8 cellular contexts compared by ENCODE assay signal in the genomic region with DNA sequence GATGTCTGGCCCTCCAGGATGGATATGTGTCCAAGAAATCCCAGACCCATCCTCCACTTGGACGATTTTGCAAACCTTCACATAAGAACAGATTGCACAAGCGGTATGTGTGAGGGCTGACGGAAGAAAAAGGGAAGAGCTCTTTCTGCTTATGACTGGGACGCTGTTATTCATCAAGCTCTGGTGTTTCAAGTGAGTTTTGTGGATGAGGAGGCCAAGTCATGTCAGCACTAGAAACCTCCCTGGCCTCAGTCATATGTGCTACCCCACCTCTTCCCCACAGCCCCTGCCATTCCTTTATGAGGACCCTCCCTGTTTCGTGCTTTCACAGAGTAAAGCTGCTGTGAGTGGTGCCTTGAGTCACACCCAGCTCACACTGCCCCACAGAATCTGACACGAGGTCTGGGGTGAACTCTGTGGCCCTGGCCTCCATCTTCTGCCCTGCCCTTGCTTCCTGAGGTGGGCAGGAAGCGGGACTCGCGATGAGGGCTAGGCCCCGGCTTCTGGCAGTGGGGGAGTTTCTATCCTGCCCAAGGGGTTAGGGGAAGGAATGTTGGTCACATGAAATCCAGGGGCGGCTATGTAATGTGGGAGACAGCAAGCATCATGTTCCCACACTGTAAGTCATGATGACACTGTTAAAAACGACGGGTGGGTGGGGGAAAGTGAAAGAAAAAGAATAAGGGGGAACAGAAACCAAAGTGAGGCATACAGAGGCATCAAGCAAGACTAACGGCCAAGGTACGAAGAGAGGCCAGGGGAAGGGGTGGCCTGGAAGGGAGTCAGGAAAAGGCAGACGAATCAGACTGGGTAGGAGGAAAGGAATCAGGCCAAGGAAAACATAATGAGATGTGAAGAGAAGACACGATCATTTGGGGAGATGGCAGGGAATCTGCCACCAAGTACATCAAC.
DNase-seq lines count a peak whose midpoint lies in the region; ATAC-seq and TF ChIP-seq lines count a peak whose summit lies in the region.

No MANE protein-coding gene starts in this region.

- H3K36me3 ChIP-seq in HAP-1 (replicated peaks), result no peaks in the 10 kb centered on the region

- H3K4me1 ChIP-seq in HAP-1, result peaks cover 6% of the 10 kb centered on the region; the same call in 1 of the 2 replicates

- no peaks in the 10 kb centered on the region for H3K9me3 ChIP-seq in HAP-1

- TF ChIP-seq POLR2A in erythroblast (IDR thresholded peaks at IDR 0.05; ENCODE audit: low read length), result no peak

- H3K4me3 ChIP-seq in HAP-1, result no peak overlapping the region

- peak; percentile 25 for DNase-seq in activated gamma-delta T cell treated with anti-CD3 and anti-CD28 coated beads, Interleukin-2, amount 50 U/mL, for 16 hours (ENCODE audit: low read depth)
- DNase-seq in activated gamma-delta T cell (lab: John Stamatoyannopoulos, UW) (no peak), erythroblast (lab: John Stamatoyannopoulos, UW) (peak; percentile 4 to 67), sciatic nerve (ENCODE audit: low spot score) (no peak), COLO829 (ENCODE audit: low spot score) (no peak), HAP-1 (ENCODE audit: low spot score in 2 of 2) (no peak)
- DNase-seq in activated CD4-positive, alpha-beta T cell treated with anti-CD3 and anti-CD28 coated beads for 4 hours, result peak; percentile 52 to 56

- H3K27me3 ChIP-seq in HAP-1 (ENCODE audit: low read depth), result no peaks in the 10 kb centered on the region

- peak; percentile 34 for ATAC-seq in HG03108 (IDR thresholded peaks at IDR 0.05; ENCODE audit: unreplicated experiment)
- peak; percentile 84 for ATAC-seq in sciatic nerve

- in situ Hi-C loops in HAP-1 (cut with MboI; ENCODE audit: low sequenced_read_pairs), result no loop called here

- intact Hi-C loops in sciatic nerve (cut with DNase I), result no loop called here

Comparison
In these comparisons a context has a peak if more than half of its experiments do, and no peak if none do; other contexts are left out.
1. DNase-seq: peak in activated gamma-delta T cell treated with anti-CD3 and anti-CD28 coated beads, Interleukin-2, amount 50 U/mL, for 16 hours (single experiment), activated CD4-positive, alpha-beta T cell treated with anti-CD3 and anti-CD28 coated beads for 4 hours (2 of 2) and erythroblast (2 of 2); none in activated gamma-delta T cell (single experiment), sciatic nerve (single experiment), COLO829 (single experiment) and HAP-1 (0 of 2).